1 cellular context compared by ENCODE assay signal in the genomic region with DNA sequence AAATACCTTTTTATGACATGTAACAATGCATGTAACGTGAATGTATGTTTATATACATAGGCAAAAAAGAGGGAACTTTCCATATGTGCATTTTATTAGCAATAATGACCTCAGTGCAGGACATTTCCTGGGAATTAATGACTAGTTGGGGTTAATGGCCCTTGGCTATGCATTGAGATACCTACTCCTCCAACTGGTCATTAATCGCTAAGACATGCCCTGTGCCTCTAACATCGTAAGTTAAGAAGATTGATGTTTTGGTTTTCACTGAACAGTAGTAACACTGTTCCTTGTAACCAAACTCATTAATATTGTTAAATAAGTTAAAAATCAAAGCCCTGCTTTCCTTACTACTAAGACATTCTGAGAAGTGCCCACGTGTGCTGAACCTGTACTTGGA.
TF ChIP-seq lines count a peak whose summit lies in the region.

No MANE protein-coding gene starts in this region.

TF ChIP-seq in GM23338, 12 proteins besides CTCF, POLR2A, EP300 and RAD21:
- TF ChIP-seq, protein P1, sequence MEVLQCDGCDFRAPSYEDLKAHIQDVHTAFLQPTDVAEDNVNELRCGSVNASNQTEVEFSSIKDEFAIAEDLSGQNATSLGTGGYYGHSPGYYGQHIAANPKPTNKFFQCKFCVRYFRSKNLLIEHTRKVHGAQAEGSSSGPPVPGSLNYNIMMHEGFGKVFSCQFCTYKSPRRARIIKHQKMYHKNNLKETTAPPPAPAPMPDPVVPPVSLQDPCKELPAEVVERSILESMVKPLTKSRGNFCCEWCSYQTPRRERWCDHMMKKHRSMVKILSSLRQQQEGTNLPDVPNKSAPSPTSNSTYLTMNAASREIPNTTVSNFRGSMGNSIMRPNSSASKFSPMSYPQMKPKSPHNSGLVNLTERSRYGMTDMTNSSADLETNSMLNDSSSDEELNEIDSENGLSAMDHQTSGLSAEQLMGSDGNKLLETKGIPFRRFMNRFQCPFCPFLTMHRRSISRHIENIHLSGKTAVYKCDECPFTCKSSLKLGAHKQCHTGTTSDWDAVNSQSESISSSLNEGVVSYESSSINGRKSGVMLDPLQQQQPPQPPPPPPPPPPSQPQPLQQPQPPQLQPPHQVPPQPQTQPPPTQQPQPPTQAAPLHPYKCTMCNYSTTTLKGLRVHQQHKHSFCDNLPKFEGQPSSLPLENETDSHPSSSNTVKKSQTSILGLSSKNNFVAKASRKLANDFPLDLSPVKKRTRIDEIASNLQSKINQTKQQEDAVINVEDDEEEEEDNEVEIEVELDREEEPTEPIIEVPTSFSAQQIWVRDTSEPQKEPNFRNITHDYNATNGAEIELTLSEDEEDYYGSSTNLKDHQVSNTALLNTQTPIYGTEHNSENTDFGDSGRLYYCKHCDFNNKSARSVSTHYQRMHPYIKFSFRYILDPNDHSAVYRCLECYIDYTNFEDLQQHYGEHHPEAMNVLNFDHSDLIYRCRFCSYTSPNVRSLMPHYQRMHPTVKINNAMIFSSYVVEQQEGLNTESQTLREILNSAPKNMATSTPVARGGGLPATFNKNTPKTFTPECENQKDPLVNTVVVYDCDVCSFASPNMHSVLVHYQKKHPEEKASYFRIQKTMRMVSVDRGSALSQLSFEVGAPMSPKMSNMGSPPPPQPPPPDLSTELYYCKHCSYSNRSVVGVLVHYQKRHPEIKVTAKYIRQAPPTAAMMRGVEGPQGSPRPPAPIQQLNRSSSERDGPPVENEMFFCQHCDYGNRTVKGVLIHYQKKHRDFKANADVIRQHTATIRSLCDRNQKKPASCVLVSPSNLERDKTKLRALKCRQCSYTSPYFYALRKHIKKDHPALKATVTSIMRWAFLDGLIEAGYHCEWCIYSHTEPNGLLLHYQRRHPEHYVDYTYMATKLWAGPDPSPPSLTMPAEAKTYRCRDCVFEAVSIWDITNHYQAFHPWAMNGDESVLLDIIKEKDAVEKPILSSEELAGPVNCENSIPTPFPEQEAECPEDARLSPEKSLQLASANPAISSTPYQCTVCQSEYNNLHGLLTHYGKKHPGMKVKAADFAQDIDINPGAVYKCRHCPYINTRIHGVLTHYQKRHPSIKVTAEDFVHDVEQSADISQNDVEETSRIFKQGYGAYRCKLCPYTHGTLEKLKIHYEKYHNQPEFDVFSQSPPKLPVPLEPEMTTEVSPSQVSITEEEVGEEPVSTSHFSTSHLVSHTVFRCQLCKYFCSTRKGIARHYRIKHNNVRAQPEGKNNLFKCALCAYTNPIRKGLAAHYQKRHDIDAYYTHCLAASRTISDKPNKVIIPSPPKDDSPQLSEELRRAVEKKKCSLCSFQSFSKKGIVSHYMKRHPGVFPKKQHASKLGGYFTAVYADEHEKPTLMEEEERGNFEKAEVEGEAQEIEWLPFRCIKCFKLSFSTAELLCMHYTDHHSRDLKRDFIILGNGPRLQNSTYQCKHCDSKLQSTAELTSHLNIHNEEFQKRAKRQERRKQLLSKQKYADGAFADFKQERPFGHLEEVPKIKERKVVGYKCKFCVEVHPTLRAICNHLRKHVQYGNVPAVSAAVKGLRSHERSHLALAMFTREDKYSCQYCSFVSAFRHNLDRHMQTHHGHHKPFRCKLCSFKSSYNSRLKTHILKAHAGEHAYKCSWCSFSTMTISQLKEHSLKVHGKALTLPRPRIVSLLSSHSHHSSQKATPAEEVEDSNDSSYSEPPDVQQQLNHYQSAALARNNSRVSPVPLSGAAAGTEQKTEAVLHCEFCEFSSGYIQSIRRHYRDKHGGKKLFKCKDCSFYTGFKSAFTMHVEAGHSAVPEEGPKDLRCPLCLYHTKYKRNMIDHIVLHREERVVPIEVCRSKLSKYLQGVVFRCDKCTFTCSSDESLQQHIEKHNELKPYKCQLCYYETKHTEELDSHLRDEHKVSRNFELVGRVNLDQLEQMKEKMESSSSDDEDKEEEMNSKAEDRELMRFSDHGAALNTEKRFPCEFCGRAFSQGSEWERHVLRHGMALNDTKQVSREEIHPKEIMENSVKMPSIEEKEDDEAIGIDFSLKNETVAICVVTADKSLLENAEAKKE (CRISPR knock-in tag; IDR thresholded peaks at IDR 0.05): no peak
- TF ChIP-seq NANOG (IDR thresholded peaks at IDR 0.05; ENCODE audit: borderline replicate concordance): no peak
- TF ChIP-seq EZH2phosphoT487 (IDR thresholded peaks at IDR 0.05; ENCODE audit: unreplicated experiment): no peak
- no peak for TF ChIP-seq STAT1 (IDR thresholded peaks at IDR 0.05; ENCODE audit: unreplicated experiment)
- no peak for TF ChIP-seq EZH2 (IDR thresholded peaks at IDR 0.05; ENCODE audit: low read depth, unreplicated experiment)
- TF ChIP-seq, protein P2, sequence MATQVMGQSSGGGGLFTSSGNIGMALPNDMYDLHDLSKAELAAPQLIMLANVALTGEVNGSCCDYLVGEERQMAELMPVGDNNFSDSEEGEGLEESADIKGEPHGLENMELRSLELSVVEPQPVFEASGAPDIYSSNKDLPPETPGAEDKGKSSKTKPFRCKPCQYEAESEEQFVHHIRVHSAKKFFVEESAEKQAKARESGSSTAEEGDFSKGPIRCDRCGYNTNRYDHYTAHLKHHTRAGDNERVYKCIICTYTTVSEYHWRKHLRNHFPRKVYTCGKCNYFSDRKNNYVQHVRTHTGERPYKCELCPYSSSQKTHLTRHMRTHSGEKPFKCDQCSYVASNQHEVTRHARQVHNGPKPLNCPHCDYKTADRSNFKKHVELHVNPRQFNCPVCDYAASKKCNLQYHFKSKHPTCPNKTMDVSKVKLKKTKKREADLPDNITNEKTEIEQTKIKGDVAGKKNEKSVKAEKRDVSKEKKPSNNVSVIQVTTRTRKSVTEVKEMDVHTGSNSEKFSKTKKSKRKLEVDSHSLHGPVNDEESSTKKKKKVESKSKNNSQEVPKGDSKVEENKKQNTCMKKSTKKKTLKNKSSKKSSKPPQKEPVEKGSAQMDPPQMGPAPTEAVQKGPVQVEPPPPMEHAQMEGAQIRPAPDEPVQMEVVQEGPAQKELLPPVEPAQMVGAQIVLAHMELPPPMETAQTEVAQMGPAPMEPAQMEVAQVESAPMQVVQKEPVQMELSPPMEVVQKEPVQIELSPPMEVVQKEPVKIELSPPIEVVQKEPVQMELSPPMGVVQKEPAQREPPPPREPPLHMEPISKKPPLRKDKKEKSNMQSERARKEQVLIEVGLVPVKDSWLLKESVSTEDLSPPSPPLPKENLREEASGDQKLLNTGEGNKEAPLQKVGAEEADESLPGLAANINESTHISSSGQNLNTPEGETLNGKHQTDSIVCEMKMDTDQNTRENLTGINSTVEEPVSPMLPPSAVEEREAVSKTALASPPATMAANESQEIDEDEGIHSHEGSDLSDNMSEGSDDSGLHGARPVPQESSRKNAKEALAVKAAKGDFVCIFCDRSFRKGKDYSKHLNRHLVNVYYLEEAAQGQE (IDR thresholded peaks at IDR 0.05; ENCODE audit: unreplicated experiment): no peak
- TF ChIP-seq, protein P3, sequence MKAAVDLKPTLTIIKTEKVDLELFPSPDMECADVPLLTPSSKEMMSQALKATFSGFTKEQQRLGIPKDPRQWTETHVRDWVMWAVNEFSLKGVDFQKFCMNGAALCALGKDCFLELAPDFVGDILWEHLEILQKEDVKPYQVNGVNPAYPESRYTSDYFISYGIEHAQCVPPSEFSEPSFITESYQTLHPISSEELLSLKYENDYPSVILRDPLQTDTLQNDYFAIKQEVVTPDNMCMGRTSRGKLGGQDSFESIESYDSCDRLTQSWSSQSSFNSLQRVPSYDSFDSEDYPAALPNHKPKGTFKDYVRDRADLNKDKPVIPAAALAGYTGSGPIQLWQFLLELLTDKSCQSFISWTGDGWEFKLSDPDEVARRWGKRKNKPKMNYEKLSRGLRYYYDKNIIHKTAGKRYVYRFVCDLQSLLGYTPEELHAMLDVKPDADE (IDR thresholded peaks at IDR 0.05): no peak
- TF ChIP-seq ZNF114 (CRISPR knock-in tag; IDR thresholded peaks at IDR 0.05): no peak
- no peak for TF ChIP-seq CREB1 (CRISPR knock-in tag; IDR thresholded peaks at IDR 0.05; ENCODE audit: low read depth)
- no peak for TF ChIP-seq POLR2AphosphoS5 (IDR thresholded peaks at IDR 0.05; ENCODE audit: low read depth)
- TF ChIP-seq JUNB (IDR thresholded peaks at IDR 0.05; ENCODE audit: unreplicated experiment): no peak
TF ChIP-seq in GM23338: peak in this region for 0.
